Comparison of ENCODE assay signal across 8 cellular contexts in the genomic region with DNA sequence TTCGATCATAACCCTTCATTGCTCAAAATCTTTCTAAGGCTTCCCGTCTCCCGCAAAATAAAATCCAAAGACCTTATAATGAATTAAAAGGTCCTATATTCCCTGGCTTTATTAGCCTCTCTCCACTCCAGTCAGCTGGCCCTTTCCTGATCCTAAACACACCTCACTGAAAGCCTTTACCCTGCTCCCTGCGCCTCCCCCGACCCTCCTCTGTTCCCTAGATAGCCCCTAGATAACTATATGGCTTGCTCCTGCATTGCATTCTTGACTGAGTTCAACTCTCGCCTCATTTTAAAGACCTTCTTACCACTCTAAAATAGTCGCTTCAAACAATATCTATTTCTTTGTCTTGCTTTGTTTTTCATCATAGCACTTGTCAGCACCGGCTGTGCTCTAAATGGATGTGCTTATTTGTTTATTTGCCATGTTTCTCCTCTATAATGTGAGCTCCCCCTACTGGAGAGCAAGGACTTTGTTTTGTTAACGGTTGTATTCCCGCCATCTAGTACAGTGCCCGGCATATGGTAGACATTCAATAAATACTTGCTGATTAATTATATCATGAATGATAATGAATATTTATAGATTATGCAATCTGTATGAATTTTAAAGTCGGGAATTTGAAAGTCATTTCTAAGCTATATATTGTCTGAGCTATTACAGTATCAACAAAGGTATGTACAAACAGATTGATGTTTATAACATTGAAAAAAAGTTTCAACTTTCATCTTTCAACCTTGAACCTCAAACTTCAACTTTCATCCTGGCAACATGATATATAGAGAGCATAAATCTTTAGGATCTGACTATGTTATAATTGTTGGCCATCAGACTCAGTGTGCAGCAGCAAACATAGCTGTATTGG. TPM values are rescaled to one million over a fixed set of nuclear protein-coding genes. Genes with fewer than 3 reads are reported as not detected.
DNase-seq lines count a peak whose midpoint lies in the region; ATAC-seq and TF ChIP-seq lines count a peak whose summit lies in the region.

No MANE protein-coding gene starts in this region.

- TF ChIP-seq CTCF in GM20000 (IDR thresholded peaks at IDR 0.05; ENCODE audit: extremely low read depth, missing control alignments), result peak; percentile 61
- peak; percentile 70 to 84 for TF ChIP-seq CTCF in brain (conservative IDR thresholded peaks at IDR 0.05)

- H3K27me3 Mint-ChIP-seq in brain, result peaks cover 4% of the 10 kb centered on the region
- H3K27me3 Mint-ChIP-seq in immature natural killer cell (ENCODE audit: low read depth in 3 of 3), result peaks cover 0 to 6% (median 3%) of the 10 kb centered on the region in 3 donors
- H3K27me3 Mint-ChIP-seq in stimulated activated naive B cell treated with anti-CD40 and anti-IgM and Interleukin-4, amounts not matched to agents 10 μg/mL and 1 μg/mL and 100 μg/mL, for 72 hours, result no peaks in the 10 kb centered on the region

- H3K4me1 Mint-ChIP-seq in brain, result peaks cover 7% of the 10 kb centered on the region
- H3K4me1 Mint-ChIP-seq in immature natural killer cell, result no peaks in the 10 kb centered on the region
- no peaks in the 10 kb centered on the region for H3K4me1 Mint-ChIP-seq in stimulated activated naive B cell treated with anti-CD40 and anti-IgM and Interleukin-4, amounts not matched to agents 10 μg/mL and 1 μg/mL and 100 μg/mL, for 72 hours

- peak; percentile 88 for ATAC-seq in HG03469 (IDR thresholded peaks at IDR 0.05; ENCODE audit: unreplicated experiment)
- peak; percentile 76 to 78 for ATAC-seq in stimulated activated naive B cell treated with anti-CD40 and anti-IgM and Interleukin-4, amounts not matched to agents 10 μg/mL and 1 μg/mL and 100 μg/mL, for 72 hours (replicated peaks)

- H3K4me3 Mint-ChIP-seq in brain, result no peak overlapping the region
- no peak overlapping the region for H3K4me3 Mint-ChIP-seq in immature natural killer cell
- no peak overlapping the region for H3K4me3 Mint-ChIP-seq in stimulated activated naive B cell treated with anti-CD40 and anti-IgM and Interleukin-4, amounts not matched to agents 10 μg/mL and 1 μg/mL and 100 μg/mL, for 72 hours

- H3K36me3 Mint-ChIP-seq in brain (no peaks in the 10 kb centered on the region), immature natural killer cell (no peaks in the 10 kb centered on the region)
- no peaks in the 10 kb centered on the region for H3K36me3 Mint-ChIP-seq in stimulated activated naive B cell treated with anti-CD40 and anti-IgM and Interleukin-4, amounts not matched to agents 10 μg/mL and 1 μg/mL and 100 μg/mL, for 72 hours

- H3K9me3 Mint-ChIP-seq in brain (no peaks in the 10 kb centered on the region), immature natural killer cell (no peaks in the 10 kb centered on the region)
- H3K9me3 Mint-ChIP-seq in stimulated activated naive B cell treated with anti-CD40 and anti-IgM and Interleukin-4, amounts not matched to agents 10 μg/mL and 1 μg/mL and 100 μg/mL, for 72 hours, result no peaks in the 10 kb centered on the region

- H3K27ac Mint-ChIP-seq in brain, result no peak overlapping the region
- H3K27ac Mint-ChIP-seq in immature natural killer cell, result no peak overlapping the region
- no peak overlapping the region for H3K27ac Mint-ChIP-seq in stimulated activated naive B cell treated with anti-CD40 and anti-IgM and Interleukin-4, amounts not matched to agents 10 μg/mL and 1 μg/mL and 100 μg/mL, for 72 hours

- DNase-seq in NCI-H2081 (lab: John Stamatoyannopoulos, UW) (peak; percentile 29 to 37), NCI-H2081 treated with DMSO at 0.1 percent for 48 hours (lab: John Stamatoyannopoulos, UW) (no peak), GM20000 (ENCODE audit: low spot score) (peak; percentile 46), NCI-H526 (lab: John Stamatoyannopoulos, UW) (peak; percentile 66 to 84), immature natural killer cell (peak; percentile 11 to 44 (median 26))
- DNase-seq in stimulated activated naive B cell treated with anti-CD40 and anti-IgM and Interleukin-4, amounts not matched to agents 10 μg/mL and 1 μg/mL and 100 μg/mL, for 72 hours, result no peak

RNA-seq across cellular contexts. Expression of a gene that starts 32.4 kb away (rescaled TPM):
- polyA plus RNA-seq in brain (ENCODE audit: insufficient read depth, low read depth, low replicate concordance) (0.20 TPM), immature natural killer cell (1 to 10 TPM in 2 of 3 donors, not detected in 1; 1.2 to 4.7 TPM)

Comparison
In these comparisons a context has a peak if more than half of its experiments do, and no peak if none do; other contexts are left out.
1. DNase-seq: peak in NCI-H2081 (2 of 2), GM20000 (single experiment), NCI-H526 (2 of 2) and immature natural killer cell (3 of 3); none in NCI-H2081 treated with DMSO at 0.1 percent for 48 hours (single experiment) and stimulated activated naive B cell treated with anti-CD40 and anti-IgM and Interleukin-4, amounts not matched to agents 10 μg/mL and 1 μg/mL and 100 μg/mL, for 72 hours (single experiment).